Comparison of ENCODE assay signal across 9 cellular contexts in genomic region chr12:69243099-69244084, GRCh38. TPM values are rescaled to one million over a fixed set of nuclear protein-coding genes. Genes with fewer than 3 reads are reported as not detected.
DNase-seq lines count a peak whose midpoint lies in the region; ATAC-seq and TF ChIP-seq lines count a peak whose summit lies in the region.
"Had no signal": no experiment of that assay in that cellular context is flagged by ENCODE, and none has a peak within 500 bp of the region (broad histone marks: within the 10 kb centered on the region; RNA-seq: fewer than 3 reads in every experiment).

No MANE protein-coding gene starts in this region.

- intact Hi-C loops in CD4-positive, alpha-beta memory T cell (cut with micrococcal nuclease), result no loop called here
- intact Hi-C loops in activated T-helper 1 cell treated with anti-CD3 and anti-CD28 coated beads, Interleukin-12 subunit alpha, Interleukin-12 subunit beta, Interleukin-2, Interleukin-4 antibody, amounts not matched to agents 30 ng/mL and 10 ng/mL and 1 ng/mL, durations not matched to agents 14 hours and 24 hours and 36 hours (cut with micrococcal nuclease), result loop anchor here (1.0 to 5.0 kb wide), 2 partner anchors 8 to 411 kb away; no protein-coding TSS in a partner anchor
- intact Hi-C loops in ascending aorta (cut with DNase I), result no loop called here

- H3K4me3 ChIP-seq in CD4-positive, alpha-beta memory T cell (ENCODE audit: low read length in 2 of 2), result no peak overlapping the region
- H3K4me3 ChIP-seq in ascending aorta, result no peak overlapping the region

- peak overlapping the region in 7 of 8 donors; percentile 11 to 100 (median 59) for H3K4me3 Mint-ChIP-seq in CD4-positive, alpha-beta memory T cell
- H3K4me3 Mint-ChIP-seq in activated T-helper 1 cell treated with anti-CD3 and anti-CD28 coated beads, Interleukin-12 subunit alpha, Interleukin-12 subunit beta, Interleukin-2, Interleukin-4 antibody, amounts not matched to agents 30 ng/mL and 10 ng/mL and 1 ng/mL, durations not matched to agents 14 hours and 24 hours and 36 hours, result peak overlapping the region; percentile 64

- peak overlapping the region in 6 of 7 donors; percentile 4 to 99 (median 58) for H3K27ac Mint-ChIP-seq in CD4-positive, alpha-beta memory T cell
- peak overlapping the region; percentile 47 for H3K27ac Mint-ChIP-seq in activated T-helper 1 cell treated with anti-CD3 and anti-CD28 coated beads, Interleukin-12 subunit alpha, Interleukin-12 subunit beta, Interleukin-2, Interleukin-4 antibody, amounts not matched to agents 30 ng/mL and 10 ng/mL and 1 ng/mL, durations not matched to agents 14 hours and 24 hours and 36 hours

- H3K4me1 Mint-ChIP-seq in CD4-positive, alpha-beta memory T cell, result peaks cover 57 to 86% (median 71%) of the 10 kb centered on the region in 4 donors
- H3K4me1 Mint-ChIP-seq in activated T-helper 1 cell treated with anti-CD3 and anti-CD28 coated beads, Interleukin-12 subunit alpha, Interleukin-12 subunit beta, Interleukin-2, Interleukin-4 antibody, amounts not matched to agents 30 ng/mL and 10 ng/mL and 1 ng/mL, durations not matched to agents 14 hours and 24 hours and 36 hours (ENCODE audit: low read depth), result peaks cover 77% of the 10 kb centered on the region

- no peaks in the 10 kb centered on the region for H3K27me3 ChIP-seq in CD4-positive, alpha-beta memory T cell (ENCODE audit: insufficient read depth, low read length)
- no peaks in the 10 kb centered on the region for H3K27me3 ChIP-seq in ascending aorta

- DNase-seq in CD4-positive, alpha-beta memory T cell, result no peak
- no peak for DNase-seq in activated T-helper 1 cell treated with anti-CD3 and anti-CD28 coated beads, Interleukin-12 subunit alpha, Interleukin-12 subunit beta, Interleukin-2, Interleukin-4 antibody, amounts not matched to agents 30 ng/mL and 10 ng/mL and 1 ng/mL, durations not matched to agents 14 hours and 24 hours and 36 hours (ENCODE audit: low spot score)
- DNase-seq in NCI-H1694 (lab: John Stamatoyannopoulos, UW) (no peak), ascending aorta (ENCODE audit: low spot score in 2 of 2) (no peak), SHP77 (lab: John Stamatoyannopoulos, UW) (no peak), GM19240 (ENCODE audit: insufficient read length, low spot score) (no peak)
- DNase-seq: mammary epithelial cell had no signal

- TF ChIP-seq CTCF in ascending aorta (IDR thresholded peaks at IDR 0.05), result no peak

- peaks cover under 1 to 30% of the 10 kb centered on the region in 2 donors for H3K36me3 Mint-ChIP-seq in CD4-positive, alpha-beta memory T cell
- H3K36me3 Mint-ChIP-seq in activated T-helper 1 cell treated with anti-CD3 and anti-CD28 coated beads, Interleukin-12 subunit alpha, Interleukin-12 subunit beta, Interleukin-2, Interleukin-4 antibody, amounts not matched to agents 30 ng/mL and 10 ng/mL and 1 ng/mL, durations not matched to agents 14 hours and 24 hours and 36 hours (ENCODE audit: low read depth), result peaks cover 17% of the 10 kb centered on the region

- no peaks in the 10 kb centered on the region for H3K9me3 ChIP-seq in CD4-positive, alpha-beta memory T cell (ENCODE audit: control insufficient read depth in 1 of 2, low read length in 2 of 2)
- no peaks in the 10 kb centered on the region for H3K9me3 ChIP-seq in ascending aorta

- H3K27me3 Mint-ChIP-seq in CD4-positive, alpha-beta memory T cell, result no peaks in the 10 kb centered on the region
- peaks cover 2% of the 10 kb centered on the region for H3K27me3 Mint-ChIP-seq in activated T-helper 1 cell treated with anti-CD3 and anti-CD28 coated beads, Interleukin-12 subunit alpha, Interleukin-12 subunit beta, Interleukin-2, Interleukin-4 antibody, amounts not matched to agents 30 ng/mL and 10 ng/mL and 1 ng/mL, durations not matched to agents 14 hours and 24 hours and 36 hours (ENCODE audit: insufficient read depth)

- ATAC-seq in GM19324 (IDR thresholded peaks at IDR 0.05; ENCODE audit: low FRiP score, unreplicated experiment), result peak; percentile 22
- ATAC-seq in HG03097 (IDR thresholded peaks at IDR 0.05; ENCODE audit: low FRiP score, unreplicated experiment), result peak; percentile 32

- POLR2A ChIA-PET in CD4-positive, alpha-beta memory T cell (lab: Charles Lee; ENCODE audit: partially characterized antibody), result interaction anchor here (1.1 to 4.4 kb wide), 3 partner anchors 9 to 88 kb away, joined by 3 to 24 read pairs (median 9); no protein-coding TSS in a partner anchor

- no peak overlapping the region for H3K27ac ChIP-seq in CD4-positive, alpha-beta memory T cell (ENCODE audit: low read depth, low read length)
- no peak overlapping the region for H3K27ac ChIP-seq in ascending aorta

- H3K36me3 ChIP-seq in CD4-positive, alpha-beta memory T cell (ENCODE audit: insufficient read depth, low read length), result no peaks in the 10 kb centered on the region
- no peaks in the 10 kb centered on the region for H3K36me3 ChIP-seq in ascending aorta

- peaks cover 76% of the 10 kb centered on the region for H3K4me1 ChIP-seq in CD4-positive, alpha-beta memory T cell (ENCODE audit: insufficient read depth, low read length)
- peaks cover 0 to 25% of the 10 kb centered on the region in 2 donors for H3K4me1 ChIP-seq in ascending aorta

- CTCF ChIA-PET in CD4-positive, alpha-beta memory T cell (lab: Charles Lee; ENCODE audit: partially characterized antibody), result interaction anchor here (1.3 to 5.5 kb wide), 3 partner anchors 10 to 327 kb away, joined by 4 to 45 read pairs (median 33); no protein-coding TSS in a partner anchor

- H3K9me3 Mint-ChIP-seq in CD4-positive, alpha-beta memory T cell, result no peaks in the 10 kb centered on the region
- no peaks in the 10 kb centered on the region for H3K9me3 Mint-ChIP-seq in activated T-helper 1 cell treated with anti-CD3 and anti-CD28 coated beads, Interleukin-12 subunit alpha, Interleukin-12 subunit beta, Interleukin-2, Interleukin-4 antibody, amounts not matched to agents 30 ng/mL and 10 ng/mL and 1 ng/mL, durations not matched to agents 14 hours and 24 hours and 36 hours

RNA-seq across cellular contexts. Expression of gene CPSF6, which starts 4.0 kb away (rescaled TPM):
- 100 to 1,000 TPM; 109 to 120 TPM for total RNA-seq in CD4-positive, alpha-beta memory T cell
- 10 to 100 TPM; 55.7 to 61.3 TPM for polyA plus RNA-seq in CD4-positive, alpha-beta memory T cell
- total RNA-seq in activated T-helper 1 cell treated with anti-CD3 and anti-CD28 coated beads, Interleukin-12 subunit alpha, Interleukin-12 subunit beta, Interleukin-2, Interleukin-4 antibody, amounts not matched to agents 30 ng/mL and 10 ng/mL and 1 ng/mL, durations not matched to agents 14 hours and 24 hours and 36 hours, result 114 and 115 TPM in 2 replicates
- total RNA-seq in ascending aorta, result 29.2 TPM
